Comparison of ENCODE assay signal across 12 cellular contexts in genomic region chr19:19409235-19410030, GRCh38. TPM values are rescaled to one million over a fixed set of nuclear protein-coding genes. Genes with fewer than 3 reads are reported as not detected.
A peak's percentile ranks its signal among the peaks of the same experiment; 100 is the strongest.
DNase-seq lines count a peak whose midpoint lies in the region; ATAC-seq, FAIRE-seq and TF ChIP-seq lines count a peak whose summit lies in the region.
"Had no signal": no experiment of that assay in that cellular context is flagged by ENCODE, and none has a peak within 500 bp of the region (broad histone marks: within the 10 kb centered on the region; RNA-seq: fewer than 3 reads in every experiment).

No MANE protein-coding gene starts in this region.

- no peak for TF ChIP-seq EP300 in H1 (IDR thresholded peaks at IDR 0.05; ENCODE audit: borderline replicate concordance in 1 of 2, low read depth in 2 of 2, low read length in 2 of 2)

- H3K23ac ChIP-seq in H1 (ENCODE audit: insufficient read length), result no peak overlapping the region

- POLR2A ChIA-PET in H1 (lab: Charles Lee; ENCODE audit: partially characterized antibody), result interaction anchor here (0.6 to 4.0 kb wide), 9 partner anchors 8 to 265 kb away, joined by 3 to 13 read pairs (median 3); no protein-coding TSS in a partner anchor

- H3K4ac ChIP-seq in H1 (replicated peaks; ENCODE audit: insufficient read length, low read depth, low read length), result no peak overlapping the region

- no peaks in the 10 kb centered on the region for H3K9me3 Mint-ChIP-seq in activated CD4-positive, alpha-beta T cell treated with anti-CD3 and anti-CD28 coated beads, Interleukin-2, amount 10 ng/mL, durations not matched to agents 24 days and 14 days
- H3K9me3 Mint-ChIP-seq in T-helper 2 cell treated with Interferon-gamma antibody and Interleukin-4, amounts not matched to agents 5 μg/mL and 100 μg/mL, for 36 hours, result no peaks in the 10 kb centered on the region
- H3K9me3 Mint-ChIP-seq: stimulated activated naive B cell treated with anti-CD40 and anti-IgM and Interleukin-4, amounts not matched to agents 10 μg/mL and 1 μg/mL and 100 μg/mL, for 72 hours had no signal

- peak overlapping the region; percentile 28 for H3K4me3 Mint-ChIP-seq in activated CD4-positive, alpha-beta T cell treated with anti-CD3 and anti-CD28 coated beads, Interleukin-2, amount 10 ng/mL, durations not matched to agents 24 days and 14 days
- no peak overlapping the region for H3K4me3 Mint-ChIP-seq in T-helper 2 cell treated with Interferon-gamma antibody and Interleukin-4, amounts not matched to agents 5 μg/mL and 100 μg/mL, for 36 hours

- WGBS in H1 (ENCODE audit: extremely low coverage in 1 of 2, insufficient coverage in 1 of 2, insufficient read length in 1 of 2, insufficient replicate concordance in 2 of 2, low coverage in 1 of 2, low lambda C conversion rate in 2 of 2, missing lambda C conversion rate in 1 of 2), 2 experiments, result 71 to 100% methylated on average over 1 to 11 of the region's 11 CpGs
- 65 to 77% (median 72%) methylated on average over 11 of the region's 11 CpGs for WGBS in spleen, 5 donors
- 65 to 70% (median 68%) methylated on average over 11 of the region's 11 CpGs for WGBS in small intestine, 3 donors

- no peak for DNase-seq in activated CD4-positive, alpha-beta T cell treated with anti-CD3 and anti-CD28 coated beads, Interleukin-2, amount 10 ng/mL, durations not matched to agents 24 days and 14 days
- no peak for DNase-seq in activated CD4-positive, alpha-beta T cell treated with anti-CD3 and anti-CD28 coated beads for 48 hours
- DNase-seq in H1 (ENCODE audit: low read depth in 1 of 2, low spot score in 2 of 2) (no peak), spleen (peak; percentile 9), small intestine (no peak)
- no peak for DNase-seq in T-helper 2 cell treated with Interferon-gamma antibody and Interleukin-4, amounts not matched to agents 5 μg/mL and 100 μg/mL, for 36 hours (ENCODE audit: low spot score)
- DNase-seq: central memory CD4-positive, alpha-beta T cell; NCI-H1417; stimulated activated naive B cell treated with anti-CD40 and anti-IgM and Interleukin-4, amounts not matched to agents 10 μg/mL and 1 μg/mL and 100 μg/mL, for 72 hours had no signal

- no peaks in the 10 kb centered on the region for H3K27me3 ChIP-seq in OCI-LY1 (ENCODE audit: insufficient read depth, low read length)
- no peaks in the 10 kb centered on the region for H3K27me3 ChIP-seq in H1 (replicated peaks in 1 of 4; ENCODE audit: control insufficient read depth in 3 of 4, extremely low read depth in 1 of 4, insufficient read depth in 3 of 4, low read length in 3 of 4)
- no peaks in the 10 kb centered on the region for H3K27me3 ChIP-seq in spleen (replicated peaks in 1 of 7)
- no peaks in the 10 kb centered on the region for H3K27me3 ChIP-seq in small intestine (ENCODE audit: control insufficient read depth in 2 of 2, insufficient read depth in 2 of 2, low read length in 2 of 2)

- H4K5ac ChIP-seq in H1 (ENCODE audit: insufficient read length, low read depth, low read length), result no peak overlapping the region

- TF ChIP-seq CTCF in OCI-LY1 (IDR thresholded peaks at IDR 0.05; ENCODE audit: low read length), result no peak
- TF ChIP-seq CTCF in H1 (IDR thresholded peaks at IDR 0.05; ENCODE audit: control extremely low read depth in 1 of 3, insufficient read depth in 1 of 3, low read depth in 1 of 3, low read length in 3 of 3), result no peak
- no peak for TF ChIP-seq CTCF in spleen (IDR thresholded peaks at IDR 0.05 in 8 of 11, conservative IDR thresholded peaks at IDR 0.05 in 3 of 11)

- H3K23me2 ChIP-seq in H1 (ENCODE audit: low read depth, low read length), result peaks cover 7% of the 10 kb centered on the region

- H2AFZ ChIP-seq in OCI-LY1 (ENCODE audit: low read length), result no peak overlapping the region
- no peak overlapping the region for H2AFZ ChIP-seq in H1 (ENCODE audit: low read length)

- H3K9me2 ChIP-seq in OCI-LY1 (ENCODE audit: low read depth, low read length), result no peaks in the 10 kb centered on the region

- no peak for TF ChIP-seq POLR2A in H1 (IDR thresholded peaks at IDR 0.05; ENCODE audit: control extremely low read depth in 1 of 2, low read depth in 2 of 2, low read length in 2 of 2)
- no peak for TF ChIP-seq POLR2A in spleen (IDR thresholded peaks at IDR 0.05)

- no peaks in the 10 kb centered on the region for H3K27me3 Mint-ChIP-seq in activated CD4-positive, alpha-beta T cell treated with anti-CD3 and anti-CD28 coated beads, Interleukin-2, amount 10 ng/mL, durations not matched to agents 24 days and 14 days
- no peaks in the 10 kb centered on the region for H3K27me3 Mint-ChIP-seq in T-helper 2 cell treated with Interferon-gamma antibody and Interleukin-4, amounts not matched to agents 5 μg/mL and 100 μg/mL, for 36 hours (ENCODE audit: low read depth)
- H3K27me3 Mint-ChIP-seq: stimulated activated naive B cell treated with anti-CD40 and anti-IgM and Interleukin-4, amounts not matched to agents 10 μg/mL and 1 μg/mL and 100 μg/mL, for 72 hours had no signal

- no peak overlapping the region for H2BK120ac ChIP-seq in H1 (replicated peaks; ENCODE audit: low read depth, low read length)

- no peak overlapping the region for H3K14ac ChIP-seq in H1 (ENCODE audit: insufficient read length)

- H2BK12ac ChIP-seq in H1 (ENCODE audit: low read depth, low read length), result no peak overlapping the region

- no peaks in the 10 kb centered on the region for H3K9me3 ChIP-seq in OCI-LY1 (ENCODE audit: low read length)
- no peaks in the 10 kb centered on the region for H3K9me3 ChIP-seq in H1 (ENCODE audit: insufficient read depth in 2 of 2, low read depth in 1 of 2, low read length in 1 of 2)
- no peaks in the 10 kb centered on the region for H3K9me3 ChIP-seq in spleen
- H3K9me3 ChIP-seq in small intestine (ENCODE audit: control insufficient read depth, low read depth), result no peaks in the 10 kb centered on the region

- no peak overlapping the region for H4K91ac ChIP-seq in H1 (replicated peaks; ENCODE audit: insufficient read length, low read length)

- no peak overlapping the region for H3K18ac ChIP-seq in H1 (ENCODE audit: extremely low read depth, low read length)

- peak overlapping the region; percentile 17; the same call in 1 of the 2 replicates for H3K9ac ChIP-seq in OCI-LY1 (ENCODE audit: low read length)
- no peak overlapping the region for H3K9ac ChIP-seq in H1 (replicated peaks in 1 of 4; ENCODE audit: extremely low read depth in 1 of 4, low read depth in 3 of 4, low read length in 3 of 4)

- no peak for FAIRE-seq in H1 (lab: Jason Lieb, UNC)
- no peak for FAIRE-seq in small intestine (lab: Jason Lieb, UNC)
- FAIRE-seq: kidney had no signal

- H3K4me1 Mint-ChIP-seq in activated CD4-positive, alpha-beta T cell treated with anti-CD3 and anti-CD28 coated beads, Interleukin-2, amount 10 ng/mL, durations not matched to agents 24 days and 14 days, result peaks cover 63% of the 10 kb centered on the region
- H3K4me1 Mint-ChIP-seq in T-helper 2 cell treated with Interferon-gamma antibody and Interleukin-4, amounts not matched to agents 5 μg/mL and 100 μg/mL, for 36 hours (ENCODE audit: low read depth), result peaks cover 50% of the 10 kb centered on the region

- no peak overlapping the region for H2BK15ac ChIP-seq in H1 (ENCODE audit: low read length)

- CTCF ChIA-PET in H1 (lab: Charles Lee; ENCODE audit: partially characterized antibody), result interaction anchor here (0.8 to 6.2 kb wide), 7 partner anchors 27 to 84 kb away, joined by 3 to 45 read pairs (median 4); no protein-coding TSS in a partner anchor

- H3K79me1 ChIP-seq in H1 (ENCODE audit: low read depth, low read length), result peaks cover 18% of the 10 kb centered on the region

- H4K20me1 ChIP-seq in OCI-LY1 (ENCODE audit: insufficient read depth, low read length), result no peaks in the 10 kb centered on the region
- peaks cover 42 to 49% of the 10 kb centered on the region in 2 experiments for H4K20me1 ChIP-seq in H1 (replicated peaks in 1 of 2; ENCODE audit: control insufficient read depth in 1 of 2, insufficient read depth in 2 of 2, low read length in 2 of 2)

- H2AK5ac ChIP-seq in H1 (ENCODE audit: low read depth, low read length), result no peak overlapping the region

- H3K4me3 ChIP-seq in OCI-LY1 (ENCODE audit: low read depth, low read length, poor library complexity, severe bottlenecking), result peak overlapping the region; percentile 23
- peak overlapping the region in 1 of 4 experiments; percentile 13; a peak in 1 of 8 replicates for H3K4me3 ChIP-seq in H1 (ENCODE audit: extremely low read depth in 1 of 4, insufficient read depth in 2 of 4, low read depth in 3 of 4, low read length in 4 of 4)
- H3K4me3 ChIP-seq in spleen, result no peak overlapping the region
- no peak overlapping the region for H3K4me3 ChIP-seq in small intestine (ENCODE audit: low read depth in 1 of 2, low read length in 2 of 2)

- H2BK5ac ChIP-seq in H1 (ENCODE audit: low read depth, low read length), result no peak overlapping the region

- H3K27ac ChIP-seq in OCI-LY1 (ENCODE audit: low read depth, low read length, poor library complexity, severe bottlenecking) (peak overlapping the region; percentile 53), H1 (ENCODE audit: low read depth, low read length) (no peak overlapping the region), spleen (peak overlapping the region in 3 of 8 donors; percentile 0 to 59 (median 13)), small intestine (ENCODE audit: low read depth in 1 of 2, low read length in 1 of 2) (no peak overlapping the region)

- TF ChIP-seq RAD21 in H1 (IDR thresholded peaks at IDR 0.05 in 1 of 2, conservative IDR thresholded peaks at IDR 0.05 in 1 of 2; ENCODE audit: low read depth in 2 of 2, low read length in 2 of 2), result no peak

- peaks cover 52% of the 10 kb centered on the region for H3K4me1 ChIP-seq in OCI-LY1 (ENCODE audit: insufficient read depth, low read length, severe bottlenecking)
- H3K4me1 ChIP-seq in H1 (replicated peaks in 1 of 4; ENCODE audit: control insufficient read depth in 3 of 4, insufficient read depth in 4 of 4, low read length in 3 of 4), result peaks cover 10 to 30% (median 21%) of the 10 kb centered on the region in 4 experiments; a peak in 6 of 7 replicates
- H3K4me1 ChIP-seq in spleen, result peaks cover 46 to 93% (median 75%) of the 10 kb centered on the region in 6 donors
- peaks cover 9 to 14% of the 10 kb centered on the region in 2 donors for H3K4me1 ChIP-seq in small intestine (ENCODE audit: control insufficient read depth in 2 of 2, insufficient read depth in 1 of 2, low read depth in 1 of 2, low read length in 1 of 2)

- H3F3A ChIP-seq in OCI-LY1 (ENCODE audit: insufficient read depth, low read length), result no peaks in the 10 kb centered on the region

- H3K79me2 ChIP-seq in OCI-LY1 (ENCODE audit: insufficient read depth, low read length), result peaks cover 80% of the 10 kb centered on the region
- H3K79me2 ChIP-seq in H1 (ENCODE audit: control insufficient read depth in 1 of 2, insufficient read depth in 2 of 2, low read length in 2 of 2), result peaks cover 72 to 82% of the 10 kb centered on the region in 2 experiments

- no peak overlapping the region for H3K56ac ChIP-seq in H1 (replicated peaks; ENCODE audit: insufficient read length, low read depth, low read length)

- ATAC-seq in HG03175 (IDR thresholded peaks at IDR 0.05; ENCODE audit: unreplicated experiment), result no peak
- ATAC-seq: stimulated activated naive B cell treated with anti-CD40 and anti-IgM and Interleukin-4, amounts not matched to agents 10 μg/mL and 1 μg/mL and 100 μg/mL, for 72 hours had no signal

- H4K8ac ChIP-seq in H1 (ENCODE audit: extremely low read depth, insufficient read depth, low read length), result no peak overlapping the region

- H2BK20ac ChIP-seq in H1 (ENCODE audit: low read length), result no peak overlapping the region

- H3K36me3 ChIP-seq in OCI-LY1 (ENCODE audit: insufficient read depth, low read length), result peaks cover 15% of the 10 kb centered on the region; the same call in 1 of the 2 replicates
- H3K36me3 ChIP-seq in H1 (ENCODE audit: control insufficient read depth in 2 of 4, insufficient read depth in 4 of 4, low read length in 3 of 4), result no peaks in the 10 kb centered on the region
- peaks cover 0 to 11% (median 0%) of the 10 kb centered on the region in 6 donors for H3K36me3 ChIP-seq in spleen
- H3K36me3 ChIP-seq in small intestine (ENCODE audit: control insufficient read depth in 2 of 2, insufficient read depth in 2 of 2, low read length in 2 of 2), result peaks cover 0 to 2% of the 10 kb centered on the region in 2 donors

- H3K27ac Mint-ChIP-seq in activated CD4-positive, alpha-beta T cell treated with anti-CD3 and anti-CD28 coated beads, Interleukin-2, amount 10 ng/mL, durations not matched to agents 24 days and 14 days, result no peak overlapping the region
- H3K27ac Mint-ChIP-seq in T-helper 2 cell treated with Interferon-gamma antibody and Interleukin-4, amounts not matched to agents 5 μg/mL and 100 μg/mL, for 36 hours, result no peak overlapping the region

- H3K36me3 Mint-ChIP-seq in activated CD4-positive, alpha-beta T cell treated with anti-CD3 and anti-CD28 coated beads, Interleukin-2, amount 10 ng/mL, durations not matched to agents 24 days and 14 days (ENCODE audit: low read depth), result peaks cover 25% of the 10 kb centered on the region
- peaks cover 7% of the 10 kb centered on the region for H3K36me3 Mint-ChIP-seq in T-helper 2 cell treated with Interferon-gamma antibody and Interleukin-4, amounts not matched to agents 5 μg/mL and 100 μg/mL, for 36 hours (ENCODE audit: low read depth)

- H3K4me2 ChIP-seq in OCI-LY1 (ENCODE audit: low read length) (peak overlapping the region; percentile 75), H1 (ENCODE audit: insufficient read depth in 1 of 2, low read depth in 2 of 2, low read length in 2 of 2) (peak overlapping the region; percentile 45 to 54)

- intact Hi-C loops in activated CD4-positive, alpha-beta T cell treated with anti-CD3 and anti-CD28 coated beads, Interleukin-2, amount 10 ng/mL, durations not matched to agents 24 days and 14 days (cut with micrococcal nuclease), result loop anchor here (2.0 to 5.0 kb wide), 4 partner anchors 37 to 217 kb away; partner anchors contain the start of genes BORCS8 and RFXANK
- intact Hi-C loops in spleen (cut with DNase I; ENCODE audit: low total_unique reads), result loop anchor here (10.0 kb wide), 1 partner anchor 75 kb away; no protein-coding TSS in a partner anchor

RNA-seq across cellular contexts. Expression of gene GATAD2A, which starts 4.0 kb away (rescaled TPM):
- total RNA-seq in activated CD4-positive, alpha-beta T cell treated with anti-CD3 and anti-CD28 coated beads, Interleukin-2, amount 10 ng/mL, durations not matched to agents 24 days and 14 days, result 134 and 135 TPM in 2 replicates
- 205 and 210 TPM in 2 replicates for total RNA-seq in H1 (2021; fragmentation: NEBNext Ultra II Directional; extraction: Animal tissue kit (Norgen Biotek cat#: 25700))
- polyA plus RNA-seq in H1 (2011; rRNA removed) (38.4 and 54.9 TPM in 2 replicates), spleen (10 to 100 TPM; 11.6 to 25.5 (median 12.6) TPM), small intestine (10 to 100 TPM; 25.9 to 36.5 (median 29.5) TPM)
- polyA plus RNA-seq in H1 (2011; cell fraction: cytosol; rRNA removed), result 40.1 TPM
- polyA plus RNA-seq in H1 (2011; cell fraction: nucleus; rRNA removed), result 48.0 TPM
- polyA plus RNA-seq in H1 (2012, experiment 1 of 2), result 71.5 to 98.9 TPM (median 84.3 TPM) in 4 replicates
- 49.7 TPM for polyA plus RNA-seq in H1 (2012, experiment 2 of 2)
- 69.1 TPM for polyA plus RNA-seq in H1 (2013, experiment 1 of 2)
- 71.8 TPM for polyA plus RNA-seq in H1 (2013, experiment 2 of 2)
- polyA minus RNA-seq in H1 (2011; rRNA and poly(A)+ RNA removed), result 22.1 and 22.6 TPM in 2 replicates
- 76.8 TPM for polyA minus RNA-seq in H1 (2011; cell fraction: cytosol; rRNA and poly(A)+ RNA removed)
- 33.9 TPM for polyA minus RNA-seq in H1 (2011; cell fraction: nucleus; rRNA and poly(A)+ RNA removed)
- 100 to 1,000 TPM in 3 of 7 donors, 10 to 100 TPM in 4; 54.0 to 122 (median 94.2) TPM for total RNA-seq in spleen
